3 cellular contexts compared by ENCODE assay signal in genomic region chr11:15157738-15158137, GRCh38.
TF ChIP-seq lines count a peak whose summit lies in the region.

No MANE protein-coding gene starts in this region.

TF ChIP-seq in SK-N-SH, 30 proteins besides CTCF, POLR2A, EP300 and RAD21:
- TF ChIP-seq USF1 (IDR thresholded peaks at IDR 0.05; ENCODE audit: borderline replicate concordance, low read depth) (no peak), CHD2 (IDR thresholded peaks at IDR 0.05; ENCODE audit: low read length, partially characterized antibody) (no peak), MEF2A (IDR thresholded peaks at IDR 0.05; ENCODE audit: borderline replicate concordance, low read depth) (no peak), GATA2 (CRISPR knock-in tag; IDR thresholded peaks at IDR 0.05) (no peak), SMC3 (IDR thresholded peaks at IDR 0.05; ENCODE audit: low read depth, low read length) (no peak), JUND (IDR thresholded peaks at IDR 0.05) (no peak), ELF1 (IDR thresholded peaks at IDR 0.05) (no peak), FOSL2 (IDR thresholded peaks at IDR 0.05; ENCODE audit: borderline replicate concordance, low read depth) (no peak), YY1 (IDR thresholded peaks at IDR 0.05; ENCODE audit: low read depth) (no peak), POLR2AphosphoS5 (IDR thresholded peaks at IDR 0.05; ENCODE audit: low read depth, low read length) (no peak), MXI1 (IDR thresholded peaks at IDR 0.05; ENCODE audit: low read depth, low read length) (no peak), TAF1 (IDR thresholded peaks at IDR 0.05; ENCODE audit: borderline replicate concordance, low read depth, low read length) (no peak)

TF ChIP-seq in SK-N-SH treated with all-trans-retinoic acid at 6 μM for 48 hours, 23 proteins besides CTCF, POLR2A, EP300 and RAD21:
- TF ChIP-seq TCF4 (CRISPR knock-in tag; IDR thresholded peaks at IDR 0.05; ENCODE audit: borderline replicate concordance) (no peak), CSRNP3 (CRISPR knock-in tag; IDR thresholded peaks at IDR 0.05) (no peak), OSR1 (CRISPR knock-in tag; IDR thresholded peaks at IDR 0.05) (no peak), GLIS3 (CRISPR knock-in tag; IDR thresholded peaks at IDR 0.05) (no peak), TOX (CRISPR knock-in tag; IDR thresholded peaks at IDR 0.05; ENCODE audit: borderline replicate concordance) (no peak), ZFP3 (CRISPR knock-in tag; IDR thresholded peaks at IDR 0.05) (no peak), ISL1 (CRISPR knock-in tag; IDR thresholded peaks at IDR 0.05) (no peak), ARNTL (CRISPR knock-in tag; IDR thresholded peaks at IDR 0.05; ENCODE audit: borderline replicate concordance, low read depth) (no peak)

TF ChIP-seq in GM23338, 12 proteins besides CTCF, POLR2A, EP300 and RAD21:
- TF ChIP-seq ZNF331 (CRISPR knock-in tag; IDR thresholded peaks at IDR 0.05; ENCODE audit: low read depth), result no peak
- no peak for TF ChIP-seq REST (IDR thresholded peaks at IDR 0.05; ENCODE audit: unreplicated experiment)
- no peak for TF ChIP-seq ZNF114 (CRISPR knock-in tag; IDR thresholded peaks at IDR 0.05)
- no peak for TF ChIP-seq STAT1 (IDR thresholded peaks at IDR 0.05; ENCODE audit: unreplicated experiment)
- TF ChIP-seq NANOG (IDR thresholded peaks at IDR 0.05; ENCODE audit: borderline replicate concordance), result no peak
- no peak for TF ChIP-seq JUNB (IDR thresholded peaks at IDR 0.05; ENCODE audit: unreplicated experiment)
- TF ChIP-seq EZH2 (IDR thresholded peaks at IDR 0.05; ENCODE audit: low read depth, unreplicated experiment), result no peak
- no peak for TF ChIP-seq POLR2AphosphoS5 (IDR thresholded peaks at IDR 0.05; ENCODE audit: low read depth)
- TF ChIP-seq ZNF462 (CRISPR knock-in tag; IDR thresholded peaks at IDR 0.05), result no peak
- no peak for TF ChIP-seq CREB1 (CRISPR knock-in tag; IDR thresholded peaks at IDR 0.05; ENCODE audit: low read depth)
TF ChIP-seq in GM23338: peak in this region for 0.
